In the genomic region with DNA sequence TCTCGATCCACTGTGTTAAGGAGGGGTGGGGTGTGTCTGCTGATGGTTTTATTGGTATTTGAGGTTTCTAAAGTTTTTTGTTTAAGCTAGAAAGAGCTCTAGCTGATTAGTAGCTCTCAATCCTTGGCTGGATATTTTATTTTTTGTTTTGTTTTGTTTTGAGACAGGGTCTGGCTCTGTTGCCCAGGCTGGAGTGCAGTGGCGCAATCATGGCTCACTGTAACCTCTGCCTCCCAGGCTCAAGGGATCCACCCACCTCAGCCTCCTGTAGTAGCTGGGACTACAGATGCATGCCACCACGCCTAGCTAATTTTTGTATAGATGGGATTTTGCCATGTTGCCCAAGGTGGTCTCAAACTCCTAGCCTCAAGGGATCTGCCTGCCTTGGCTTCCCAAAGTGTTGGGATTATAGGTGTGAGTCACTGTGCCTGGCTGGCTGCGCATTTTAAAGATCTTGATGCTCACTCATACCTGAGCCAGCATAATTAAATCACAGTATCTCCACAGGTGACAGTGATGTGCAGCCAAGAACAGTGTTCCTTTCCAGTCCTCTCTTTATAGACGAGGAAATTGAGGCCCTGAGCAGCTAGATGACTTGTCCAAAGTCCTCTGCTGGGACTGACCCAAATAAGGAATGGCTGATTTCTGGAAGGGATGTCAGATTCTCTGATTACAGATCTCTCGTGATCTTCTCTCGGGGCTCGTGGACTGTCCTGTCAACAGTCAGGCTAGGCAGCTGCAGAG, we compare ENCODE assay signal across 23 cellular contexts. TPM values are rescaled to one million over a fixed set of nuclear protein-coding genes. Genes with fewer than 3 reads are reported as not detected.
DNase-seq lines count a peak whose midpoint lies in the region; ATAC-seq and TF ChIP-seq lines count a peak whose summit lies in the region.
"Had no signal": no experiment of that assay in that cellular context is flagged by ENCODE, and none has a peak within 500 bp of the region (broad histone marks: within the 10 kb centered on the region; RNA-seq: fewer than 3 reads in every experiment).

No MANE protein-coding gene starts in this region.

- peak; percentile 77 for ATAC-seq in Right ventricle myocardium inferior
- no peak for ATAC-seq in GM21526 (IDR thresholded peaks at IDR 0.05; ENCODE audit: low FRiP score, unreplicated experiment)
- ATAC-seq: CD8-positive, alpha-beta T cell; effector memory CD8-positive, alpha-beta T cell; left lobe of liver had no signal

- TF ChIP-seq POLR2A in sigmoid colon (IDR thresholded peaks at IDR 0.05) (no peak), vagina (IDR thresholded peaks at IDR 0.05) (no peak)

- DNase-seq in Right ventricle myocardium inferior (ENCODE audit: missing footprints) (no peak), cardiac septum (ENCODE audit: low spot score) (no peak), right atrium auricular region (ENCODE audit: low spot score) (no peak), sigmoid colon (peak; percentile 76), vagina (ENCODE audit: extremely low spot score in 2 of 2) (no peak), coronary artery (ENCODE audit: low spot score) (no peak), NCI-H446 (lab: John Stamatoyannopoulos, UW) (no peak)
- DNase-seq: 8988T; activated CD4-positive, alpha-beta T cell treated with anti-CD3 and anti-CD28 coated beads, Interleukin-2, amount 50 U/mL, for 48 hours; activated CD8-positive, alpha-beta memory T cell treated with anti-CD3 and anti-CD28 coated beads, Interleukin-2, amount 50 U/mL, for 48 hours; AML-193; CD8-positive, alpha-beta T cell; DMS153; effector memory CD8-positive, alpha-beta T cell; GDM1; HCEC 1CT; NCI-H1436 treated with DMSO at 0.1 percent for 48 hours; NCI-H510A treated with DMSO at 0.1 percent for 48 hours; stimulated activated CD4-positive, alpha-beta T cell treated with anti-CD3 and anti-CD28 coated beads, Interleukin-12 subunit alpha, Interleukin-12 subunit beta, amount 100 ng/mL, for 4 hours; substantia nigra had no signal

- H3K27me3 ChIP-seq in right atrium auricular region (no peaks in the 10 kb centered on the region), sigmoid colon (no peaks in the 10 kb centered on the region), vagina (no peaks in the 10 kb centered on the region)

- no peak for TF ChIP-seq EP300 in sigmoid colon (IDR thresholded peaks at IDR 0.05)

- H3K4me1 ChIP-seq in right atrium auricular region (peaks cover 0 to 78% of the 10 kb centered on the region in 2 donors), sigmoid colon (peaks cover 0 to 86% (median 72%) of the 10 kb centered on the region in 4 donors), vagina (peaks cover 80% of the 10 kb centered on the region)

- no peak for TF ChIP-seq CTCF in right atrium auricular region (IDR thresholded peaks at IDR 0.05)
- TF ChIP-seq CTCF in sigmoid colon (IDR thresholded peaks at IDR 0.05), result no peak
- TF ChIP-seq CTCF in vagina (IDR thresholded peaks at IDR 0.05), result no peak
- no peak for TF ChIP-seq CTCF in coronary artery (IDR thresholded peaks at IDR 0.05)

- intact Hi-C loops in Right ventricle myocardium inferior (cut with DNase I) (loop anchor here (10.0 kb wide), 1 partner anchor 376 kb away; no protein-coding TSS in a partner anchor), cardiac septum (cut with DNase I) (loop anchor here (5.0 kb wide), 1 partner anchor 43 kb away; a partner anchor contains a TSS), sigmoid colon (cut with DNase I) (no loop called here), vagina (cut with DNase I) (no loop called here)

- peak overlapping the region; percentile 38 to 46 for H3K27ac ChIP-seq in right atrium auricular region
- H3K27ac ChIP-seq in sigmoid colon, result peak overlapping the region; percentile 3 to 61 (median 41)
- peak overlapping the region; percentile 71 for H3K27ac ChIP-seq in vagina
- H3K27ac ChIP-seq in coronary artery, result peak overlapping the region in 1 of 2 donors; percentile 36
- H3K27ac ChIP-seq: KMS-11 had no signal

- H3K4me3 ChIP-seq in right atrium auricular region (no peak overlapping the region), sigmoid colon (no peak overlapping the region), vagina (no peak overlapping the region), coronary artery (no peak overlapping the region)

- 47 to 65% methylated on average over 8 of the region's 8 CpGs for WGBS in sigmoid colon, 2 donors

- H3K36me3 ChIP-seq in right atrium auricular region, result no peaks in the 10 kb centered on the region
- H3K36me3 ChIP-seq in sigmoid colon, result no peaks in the 10 kb centered on the region
- H3K36me3 ChIP-seq in vagina, result no peaks in the 10 kb centered on the region

- H3K9me3 ChIP-seq in right atrium auricular region (no peaks in the 10 kb centered on the region), sigmoid colon (no peaks in the 10 kb centered on the region), vagina (no peaks in the 10 kb centered on the region)

RNA-seq across cellular contexts. Expression of a gene that starts 44.4 kb away (rescaled TPM):
- total RNA-seq in Right ventricle myocardium inferior (439 TPM), cardiac septum (554 TPM), right atrium auricular region (100 to 1,000 TPM; 265 to 382 TPM), sigmoid colon (100 to 1,000 TPM; 169 to 273 (median 259) TPM), vagina (278 TPM)
- polyA plus RNA-seq in sigmoid colon, result 100 to 1,000 TPM in 1 of 3 donors, 10 to 100 TPM in 2; 23.1 to 101 (median 36.6) TPM

Comparison
In these comparisons a context has a peak if more than half of its experiments do, and no peak if none do; other contexts are left out.
1. intact Hi-C loops: an anchor here in Right ventricle myocardium inferior (10.0 kb wide) and cardiac septum (5.0 kb wide); none called in sigmoid colon and vagina.